In genomic region chr1:51956528-51957509, GRCh38 we compare ENCODE assay signal across 12 cellular contexts. TPM values are rescaled to one million over a fixed set of nuclear protein-coding genes. Genes with fewer than 3 reads are reported as not detected.
A peak's percentile ranks its signal among the peaks of the same experiment; 100 is the strongest.
DNase-seq lines count a peak whose midpoint lies in the region; ATAC-seq and TF ChIP-seq lines count a peak whose summit lies in the region.
"Had no signal": no experiment of that assay in that cellular context is flagged by ENCODE, and none has a peak within 500 bp of the region (broad histone marks: within the 10 kb centered on the region; RNA-seq: fewer than 3 reads in every experiment).

No MANE protein-coding gene starts in this region.

- H3K9me3 Mint-ChIP-seq in glutamatergic neuron (ENCODE audit: unreplicated experiment) = peaks cover 3% of the 10 kb centered on the region
- H3K9me3 Mint-ChIP-seq in nephron progenitor cell = no peaks in the 10 kb centered on the region
- no peaks in the 10 kb centered on the region for H3K9me3 Mint-ChIP-seq in activated T-helper 17 cell treated with anti-CD3 and anti-CD28 coated beads, Interleukin-2, amount 50 U/mL, for 72 hours

- H3K27me3 Mint-ChIP-seq in glutamatergic neuron (ENCODE audit: unreplicated experiment) = peaks cover 2% of the 10 kb centered on the region
- peaks cover 4% of the 10 kb centered on the region for H3K27me3 Mint-ChIP-seq in nephron progenitor cell (ENCODE audit: low read depth, poor library complexity)
- peaks cover 8% of the 10 kb centered on the region for H3K27me3 Mint-ChIP-seq in activated T-helper 17 cell treated with anti-CD3 and anti-CD28 coated beads, Interleukin-2, amount 50 U/mL, for 72 hours

- H4K20me1 ChIP-seq in KMS-11 (ENCODE audit: insufficient read depth) = no peaks in the 10 kb centered on the region
- H4K20me1 ChIP-seq in SK-N-SH (ENCODE audit: insufficient read depth) = no peaks in the 10 kb centered on the region

- TF ChIP-seq CTCF in KMS-11 (conservative IDR thresholded peaks at IDR 0.05; ENCODE audit: low read depth, low read length) = no peak
- no peak for TF ChIP-seq CTCF in SK-N-SH (IDR thresholded peaks at IDR 0.05)
- TF ChIP-seq CTCF in glutamatergic neuron (IDR thresholded peaks at IDR 0.05; ENCODE audit: partially characterized antibody, unreplicated experiment) = no peak
- TF ChIP-seq CTCF in nephron progenitor cell (IDR thresholded peaks at IDR 0.05) = no peak

- TF ChIP-seq POLR2A in GM18505 (IDR thresholded peaks at IDR 0.05; ENCODE audit: borderline replicate concordance, extremely low read depth, insufficient read depth, insufficient read length) = no peak

- H3K4me2 ChIP-seq in KMS-11 (peak overlapping the region; percentile 29; the same call in 1 of the 2 replicates), SK-N-SH (0 out of 2 replicates have a peak overlapping the region, but pooled peaks have one; percentile 22)

- CTCF ChIA-PET in SK-N-SH (lab: Yijun Ruan, JAX) = interaction anchor here (0.6 to 1.4 kb wide), 4 partner anchors 14 to 75 kb away, joined by 3 read pairs; no protein-coding TSS in a partner anchor

- WGBS in SK-N-SH (ENCODE audit: low lambda C conversion rate) = 55% methylated on average over 8 of the region's 8 CpGs

- H2AFZ ChIP-seq in KMS-11 (ENCODE audit: low read depth) = no peak overlapping the region
- no peak overlapping the region for H2AFZ ChIP-seq in SK-N-SH (ENCODE audit: low read depth)

- H3K4me1 ChIP-seq in KMS-11 (ENCODE audit: low read depth, poor library complexity, severe bottlenecking) (peaks cover 51% of the 10 kb centered on the region), SK-N-SH (ENCODE audit: control insufficient read depth in 1 of 2, insufficient read depth in 2 of 2, low read depth in 1 of 2, low read length in 1 of 2) (peaks cover 7 to 60% of the 10 kb centered on the region in 2 experiments; a peak in 2 of 4 replicates)
- H3K4me1 ChIP-seq: thyroid gland had no signal

- H3K9ac ChIP-seq in KMS-11 (no peak overlapping the region), SK-N-SH (no peak overlapping the region)

- H3K27ac ChIP-seq in KMS-11 (no peak overlapping the region), SK-N-SH (ENCODE audit: low read depth in 2 of 2, low read length in 1 of 2) (peak overlapping the region in 1 of 2 experiments; percentile 17; a peak in 2 of 4 replicates)
- H3K27ac ChIP-seq: thyroid gland had no signal

- DNase-seq in DMS53 (lab: John Stamatoyannopoulos, UW) (peak; percentile 89), SK-N-SH (no peak), glutamatergic neuron (no peak), nephron progenitor cell (no peak)
- DNase-seq: activated naive CD4-positive, alpha-beta T cell treated with anti-CD3 and anti-CD28 coated beads, Interleukin-2, amount 50 U/mL, for 16 hours; DND-41; stimulated activated CD4-positive, alpha-beta T cell treated with anti-CD3 and anti-CD28 coated beads, Interleukin-1b, Interleukin-23, amount 100 ng/mL, for 48 hours; thyroid gland had no signal

- POLR2A ChIA-PET in SK-N-SH (lab: Yijun Ruan, JAX) = no interaction called here

- no peaks in the 10 kb centered on the region for H3K9me2 ChIP-seq in SK-N-SH

- peaks cover 5% of the 10 kb centered on the region for H3F3A ChIP-seq in SK-N-SH (replicated peaks; ENCODE audit: insufficient read depth)

- no peak for TF ChIP-seq RAD21 in SK-N-SH (IDR thresholded peaks at IDR 0.05; ENCODE audit: low read length)

- H3K4me3 Mint-ChIP-seq in glutamatergic neuron (ENCODE audit: unreplicated experiment) = no peak overlapping the region
- H3K4me3 Mint-ChIP-seq in nephron progenitor cell = no peak overlapping the region
- H3K4me3 Mint-ChIP-seq in activated T-helper 17 cell treated with anti-CD3 and anti-CD28 coated beads, Interleukin-2, amount 50 U/mL, for 72 hours = no peak overlapping the region

- H3K27ac Mint-ChIP-seq in glutamatergic neuron (ENCODE audit: unreplicated experiment) = peak overlapping the region; percentile 19
- H3K27ac Mint-ChIP-seq in nephron progenitor cell = no peak overlapping the region
- H3K27ac Mint-ChIP-seq in activated T-helper 17 cell treated with anti-CD3 and anti-CD28 coated beads, Interleukin-2, amount 50 U/mL, for 72 hours = no peak overlapping the region

- no peak for ATAC-seq in activated T-helper 17 cell treated with anti-CD3 and anti-CD28 coated beads, Interleukin-2, amount 50 U/mL, for 72 hours (replicated peaks)
- no peak for ATAC-seq in HG03108 (IDR thresholded peaks at IDR 0.05; ENCODE audit: unreplicated experiment)
- no peak for ATAC-seq in GM18505 (IDR thresholded peaks at IDR 0.05; ENCODE audit: unreplicated experiment)

- no peaks in the 10 kb centered on the region for H3K27me3 ChIP-seq in KMS-11 (ENCODE audit: insufficient read depth, low read depth)
- no peaks in the 10 kb centered on the region for H3K27me3 ChIP-seq in SK-N-SH (ENCODE audit: insufficient read depth)
- H3K27me3 ChIP-seq: thyroid gland had no signal

- H3K36me3 Mint-ChIP-seq in glutamatergic neuron (ENCODE audit: unreplicated experiment) (no peaks in the 10 kb centered on the region), nephron progenitor cell (ENCODE audit: low read depth) (no peaks in the 10 kb centered on the region)
- H3K36me3 Mint-ChIP-seq in activated T-helper 17 cell treated with anti-CD3 and anti-CD28 coated beads, Interleukin-2, amount 50 U/mL, for 72 hours (ENCODE audit: low read depth) = no peaks in the 10 kb centered on the region

- H3K4me1 Mint-ChIP-seq in glutamatergic neuron (ENCODE audit: low read depth, unreplicated experiment) (peaks cover 28% of the 10 kb centered on the region), nephron progenitor cell (peaks cover 60% of the 10 kb centered on the region)
- no peaks in the 10 kb centered on the region for H3K4me1 Mint-ChIP-seq in activated T-helper 17 cell treated with anti-CD3 and anti-CD28 coated beads, Interleukin-2, amount 50 U/mL, for 72 hours

- H3K9me3 ChIP-seq in SK-N-SH = no peaks in the 10 kb centered on the region
- H3K9me3 ChIP-seq: thyroid gland had no signal

- no peak for TF ChIP-seq EP300 in SK-N-SH (IDR thresholded peaks at IDR 0.05; ENCODE audit: borderline replicate concordance in 1 of 2, low read depth in 1 of 2, low read length in 1 of 2)

- H3K79me2 ChIP-seq in KMS-11 (ENCODE audit: insufficient read depth, low read depth) (no peaks in the 10 kb centered on the region), SK-N-SH (ENCODE audit: insufficient read depth) (peaks cover 65% of the 10 kb centered on the region; the same call in 1 of the 2 replicates)

- H3K4me3 ChIP-seq in KMS-11 (IDR thresholded peaks at IDR 0.05; ENCODE audit: insufficient read depth, low read depth, low read length) = no peak overlapping the region
- no peak overlapping the region for H3K4me3 ChIP-seq in SK-N-SH (ENCODE audit: low read depth in 2 of 2, low read length in 1 of 2)
- H3K4me3 ChIP-seq: thyroid gland had no signal

- H3K36me3 ChIP-seq in KMS-11 (ENCODE audit: insufficient read depth) (no peaks in the 10 kb centered on the region), SK-N-SH (replicated peaks in 1 of 2; ENCODE audit: control insufficient read depth in 1 of 2, insufficient read depth in 2 of 2, low read length in 1 of 2) (peaks cover 0 to 20% of the 10 kb centered on the region in 2 experiments)
- H3K36me3 ChIP-seq: thyroid gland had no signal

TF ChIP-seq in SK-N-SH, 30 proteins besides CTCF, POLR2A, EP300 and RAD21:
- TF ChIP-seq RCOR1 (IDR thresholded peaks at IDR 0.05; ENCODE audit: low read length) (0 out of 2 replicates have a peak, but pooled peaks have one; percentile 30), MAX (IDR thresholded peaks at IDR 0.05; ENCODE audit: low read depth) (no peak), NFIC (IDR thresholded peaks at IDR 0.05; ENCODE audit: borderline replicate concordance) (no peak)

RNA-seq across cellular contexts. Expression of gene RAB3B, which starts 33.7 kb away (rescaled TPM):
- 10.2 and 12.4 TPM in 2 replicates for polyA plus RNA-seq in SK-N-SH (2012; rRNA removed)
- 11.4 and 12.8 TPM in 2 replicates for polyA plus RNA-seq in SK-N-SH (2012; cell fraction: cytosol; rRNA removed)
- polyA plus RNA-seq in SK-N-SH (2012; cell fraction: nucleus; rRNA removed) = 9.2 and 15.1 TPM in 2 replicates
- 12.9 TPM for total RNA-seq in glutamatergic neuron (ENCODE audit: unreplicated experiment)
- under 1 TPM; 0.26 TPM for total RNA-seq in activated T-helper 17 cell treated with anti-CD3 and anti-CD28 coated beads, Interleukin-2, amount 50 U/mL, for 72 hours

Comparison
In these comparisons a context has a peak if more than half of its experiments do, and no peak if none do; other contexts are left out.
1. RNA of gene RAB3B, which starts 33.7 kb away (total RNA-seq): 12.9 TPM in glutamatergic neuron (single experiment); 0.26 TPM in activated T-helper 17 cell treated with anti-CD3 and anti-CD28 coated beads, Interleukin-2, amount 50 U/mL, for 72 hours; every median in the first group is over 10 times any median in the second.